1 cellular context compared by ENCODE assay signal in the genomic region with DNA sequence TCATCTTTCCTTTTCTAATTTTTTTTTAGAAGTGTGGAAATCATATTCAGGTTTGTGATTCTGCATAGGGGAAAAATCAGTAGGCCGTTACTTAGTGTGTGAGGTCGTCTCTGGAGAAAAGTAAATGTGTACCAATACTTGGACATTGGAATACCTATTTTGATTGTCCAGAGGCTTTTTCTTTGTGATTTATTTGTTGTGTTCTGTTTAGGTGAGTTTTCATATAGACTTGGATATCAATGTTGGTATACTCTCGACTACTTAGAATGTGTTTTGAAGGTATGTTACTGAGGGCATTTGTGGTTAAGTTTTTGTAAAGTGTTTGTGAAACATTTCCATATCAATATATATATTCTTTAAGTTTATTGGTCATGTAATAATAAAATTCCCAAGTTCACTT.
TF ChIP-seq lines count a peak whose summit lies in the region.

No MANE protein-coding gene starts in this region.

TF ChIP-seq in IMR-90, 13 proteins besides CTCF, POLR2A, EP300 and RAD21:
- no peak for TF ChIP-seq BHLHE40 (IDR thresholded peaks at IDR 0.05; ENCODE audit: low read depth, low read length)
- TF ChIP-seq, protein P1, sequence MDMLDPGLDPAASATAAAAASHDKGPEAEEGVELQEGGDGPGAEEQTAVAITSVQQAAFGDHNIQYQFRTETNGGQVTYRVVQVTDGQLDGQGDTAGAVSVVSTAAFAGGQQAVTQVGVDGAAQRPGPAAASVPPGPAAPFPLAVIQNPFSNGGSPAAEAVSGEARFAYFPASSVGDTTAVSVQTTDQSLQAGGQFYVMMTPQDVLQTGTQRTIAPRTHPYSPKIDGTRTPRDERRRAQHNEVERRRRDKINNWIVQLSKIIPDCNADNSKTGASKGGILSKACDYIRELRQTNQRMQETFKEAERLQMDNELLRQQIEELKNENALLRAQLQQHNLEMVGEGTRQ (IDR thresholded peaks at IDR 0.05; ENCODE audit: low read depth, low read length) = no peak
- no peak for TF ChIP-seq CEBPB (IDR thresholded peaks at IDR 0.05; ENCODE audit: low read depth, low read length)
- no peak for TF ChIP-seq MXI1 (IDR thresholded peaks at IDR 0.05; ENCODE audit: borderline replicate concordance, low read depth, low read length)
- TF ChIP-seq NFE2L2 (IDR thresholded peaks at IDR 0.05; ENCODE audit: low read depth, low read length) = no peak
- no peak for TF ChIP-seq MAFK (IDR thresholded peaks at IDR 0.05; ENCODE audit: low read depth, low read length)
- TF ChIP-seq ELK1 (IDR thresholded peaks at IDR 0.05; ENCODE audit: borderline replicate concordance, low read depth, low read length) = no peak
- TF ChIP-seq SMC3 (IDR thresholded peaks at IDR 0.05; ENCODE audit: low read depth, low read length) = no peak
- TF ChIP-seq MAZ (IDR thresholded peaks at IDR 0.05; ENCODE audit: borderline replicate concordance, low read depth, low read length) = no peak
- TF ChIP-seq CHD1 (IDR thresholded peaks at IDR 0.05; ENCODE audit: low read depth, low read length) = no peak
- TF ChIP-seq RCOR1 (IDR thresholded peaks at IDR 0.05; ENCODE audit: insufficient replicate concordance, low read length) = no peak
- no peak for TF ChIP-seq FOS (IDR thresholded peaks at IDR 0.05; ENCODE audit: low read depth, low read length)
- no peak for TF ChIP-seq RFX5 (IDR thresholded peaks at IDR 0.05; ENCODE audit: low read depth, low read length)
